In the genomic region with DNA sequence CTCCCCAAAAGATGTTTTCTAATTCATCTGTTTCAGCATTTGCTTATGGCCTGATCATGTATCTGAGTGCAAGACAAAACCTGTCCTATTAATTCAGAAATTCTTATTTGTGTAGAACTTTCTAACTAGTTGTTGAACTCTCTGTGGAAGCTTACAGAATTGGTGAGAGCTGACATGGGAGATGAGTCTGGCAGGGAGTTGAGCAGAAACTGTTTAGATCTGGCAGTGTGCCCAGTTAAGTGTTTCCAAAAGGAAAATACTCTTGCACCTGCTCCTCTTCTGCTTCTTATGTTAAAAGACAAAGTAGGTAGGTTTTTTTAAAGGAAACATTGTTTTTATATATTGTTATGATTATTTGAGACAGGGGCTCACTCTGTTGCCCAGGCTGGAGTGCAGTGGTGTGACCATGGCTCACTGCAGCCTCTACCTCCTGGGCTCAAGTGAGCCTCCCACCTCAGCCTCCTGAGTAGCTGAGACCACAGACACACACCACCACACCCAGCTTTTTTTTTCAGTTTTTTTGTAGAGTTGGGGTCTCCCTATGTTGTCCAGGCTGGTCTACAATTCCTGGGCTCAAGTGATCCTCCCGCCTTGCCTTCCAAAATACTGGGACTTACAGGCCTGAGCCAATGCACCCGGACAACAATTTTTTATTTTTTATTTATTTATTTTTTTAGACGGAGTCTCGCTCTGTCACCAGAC, we compare ENCODE assay signal across 14 cellular contexts. TPM values are rescaled to one million over a fixed set of nuclear protein-coding genes. Genes with fewer than 3 reads are reported as not detected.
DNase-seq lines count a peak whose midpoint lies in the region; ATAC-seq and TF ChIP-seq lines count a peak whose summit lies in the region.
"Had no signal": no experiment of that assay in that cellular context is flagged by ENCODE, and none has a peak within 500 bp of the region (broad histone marks: within the 10 kb centered on the region; RNA-seq: fewer than 3 reads in every experiment).

No MANE protein-coding gene starts in this region.

- CTCF ChIA-PET in activated CD8-positive, alpha-beta memory T cell treated with anti-CD3 and anti-CD28 coated beads, Interleukin-2, amount 10 ng/mL, durations not matched to agents 7 days and 5 days (lab: Charles Lee), result interaction anchor here (1.4 kb wide), 1 partner anchor 22 kb away, joined by 5 read pairs; no protein-coding TSS in a partner anchor

- TF ChIP-seq POLR2A in transverse colon (IDR thresholded peaks at IDR 0.05), result no peak

- peaks cover 8 to 27% (median 21%) of the 10 kb centered on the region in 4 donors for H3K4me1 ChIP-seq in transverse colon

- TF ChIP-seq EP300 in transverse colon (IDR thresholded peaks at IDR 0.05; ENCODE audit: low read depth), result no peak

- peaks cover 3% of the 10 kb centered on the region for H3K9me3 Mint-ChIP-seq in activated CD8-positive, alpha-beta memory T cell treated with anti-CD3 and anti-CD28 coated beads, Interleukin-2, amount 10 ng/mL, durations not matched to agents 7 days and 5 days (ENCODE audit: low read depth)
- H3K9me3 Mint-ChIP-seq in immature natural killer cell, result no peaks in the 10 kb centered on the region

- H3K27ac ChIP-seq in transverse colon, result peak overlapping the region; percentile 59 to 90 (median 78)

- H3K4me3 Mint-ChIP-seq in activated CD8-positive, alpha-beta memory T cell treated with anti-CD3 and anti-CD28 coated beads, Interleukin-2, amount 10 ng/mL, durations not matched to agents 7 days and 5 days, result no peak overlapping the region
- peak overlapping the region in 2 of 5 donors; percentile 5 to 10 for H3K4me3 Mint-ChIP-seq in immature natural killer cell

- WGBS in transverse colon (ENCODE audit: low coverage in 1 of 2), 2 donors, result 95 to 96% methylated on average over 4 of the region's 4 CpGs

- DNase-seq in activated CD8-positive, alpha-beta memory T cell treated with anti-CD3 and anti-CD28 coated beads, Interleukin-2, amount 10 ng/mL, durations not matched to agents 7 days and 5 days, result no peak
- DNase-seq in activated CD8-positive, alpha-beta memory T cell treated with anti-CD3 and anti-CD28 coated beads, Interleukin-2, amount 50 U/mL, for 4 hours, result no peak
- peak; percentile 56 for DNase-seq in OCI-M1 (lab: John Stamatoyannopoulos, UW)
- DNase-seq in immature natural killer cell, result no peak
- no peak for DNase-seq in transverse colon
- no peak for DNase-seq in mesenteric fat pad (ENCODE audit: low spot score)
- DNase-seq in activated gamma-delta T cell (lab: John Stamatoyannopoulos, UW), result no peak
- no peak for DNase-seq in central memory CD4-positive, alpha-beta T cell
- DNase-seq: activated gamma-delta T cell treated with Interleukin-2 at 50 U/mL for 16 hours, GDM1, NCI-H2029 treated with DMSO at 0.1 percent for 48 hours, spleen had no signal

- no peaks in the 10 kb centered on the region for H3K27me3 Mint-ChIP-seq in activated CD8-positive, alpha-beta memory T cell treated with anti-CD3 and anti-CD28 coated beads, Interleukin-2, amount 10 ng/mL, durations not matched to agents 7 days and 5 days
- H3K27me3 Mint-ChIP-seq in immature natural killer cell (ENCODE audit: low read depth in 3 of 3), result peaks cover 0 to 2% (median 1%) of the 10 kb centered on the region in 3 donors

- TF ChIP-seq CTCF in transverse colon (IDR thresholded peaks at IDR 0.05), result no peak

- H3K36me3 Mint-ChIP-seq in activated CD8-positive, alpha-beta memory T cell treated with anti-CD3 and anti-CD28 coated beads, Interleukin-2, amount 10 ng/mL, durations not matched to agents 7 days and 5 days, result peaks cover 33% of the 10 kb centered on the region
- peaks cover 0 to 9% (median 0%) of the 10 kb centered on the region in 3 donors for H3K36me3 Mint-ChIP-seq in immature natural killer cell

- H3K27ac Mint-ChIP-seq in activated CD8-positive, alpha-beta memory T cell treated with anti-CD3 and anti-CD28 coated beads, Interleukin-2, amount 10 ng/mL, durations not matched to agents 7 days and 5 days, result peak overlapping the region; percentile 99
- H3K27ac Mint-ChIP-seq in immature natural killer cell, result peak overlapping the region in 5 of 6 donors; percentile 5 to 69 (median 47)
- H3K27ac Mint-ChIP-seq: activated CD4-positive, alpha-beta T cell treated with anti-CD3 and anti-CD28 coated beads, Interleukin-2, amount 10 ng/mL, durations not matched to agents 24 days and 14 days had no signal

- no peak overlapping the region for H3K4me3 ChIP-seq in transverse colon

- no peaks in the 10 kb centered on the region for H3K36me3 ChIP-seq in transverse colon
- H3K36me3 ChIP-seq: spleen had no signal

- intact Hi-C loops in transverse colon (cut with DNase I; ENCODE audit: low total_unique reads), result loop anchor here (5.0 kb wide), 1 partner anchor 64 kb away; a partner anchor contains a TSS

- H3K4me1 Mint-ChIP-seq in activated CD8-positive, alpha-beta memory T cell treated with anti-CD3 and anti-CD28 coated beads, Interleukin-2, amount 10 ng/mL, durations not matched to agents 7 days and 5 days, result peaks cover 37% of the 10 kb centered on the region
- peaks cover 14 to 25% of the 10 kb centered on the region in 2 donors for H3K4me1 Mint-ChIP-seq in immature natural killer cell

- in situ Hi-C loops in transverse colon (cut with MboI; ENCODE audit: low pct_ligation_motif_present in 1 of 4, low pct_unique_long_range_greater_than_20kb in 1 of 4, low sequenced_read_pairs in 3 of 4), result no loop called here

- no peaks in the 10 kb centered on the region for H3K27me3 ChIP-seq in transverse colon
- H3K27me3 ChIP-seq: spleen had no signal

- ATAC-seq in activated CD8-positive, alpha-beta memory T cell treated with anti-CD3 and anti-CD28 coated beads, Interleukin-2, amount 10 ng/mL, durations not matched to agents 7 days and 5 days, result no peak

- no peaks in the 10 kb centered on the region for H3K9me3 ChIP-seq in transverse colon
- H3K9me3 ChIP-seq: spleen had no signal

RNA-seq across cellular contexts. Expression of a gene that starts 1.4 kb away (rescaled TPM):
- 100 to 1,000 TPM in 1 of 2 experiments, 10 to 100 TPM in 1; 45.8 to 107 TPM for total RNA-seq in activated CD8-positive, alpha-beta memory T cell treated with anti-CD3 and anti-CD28 coated beads, Interleukin-2, amount 10 ng/mL, durations not matched to agents 7 days and 5 days
- 1 to 10 TPM in 2 of 3 donors, under 1 TPM in 1; 0.43 to 6.0 (median 1.8) TPM for polyA plus RNA-seq in immature natural killer cell
- total RNA-seq in transverse colon (10 to 100 TPM in 2 of 4 donors, 1 to 10 TPM in 2; 1.1 to 18.5 (median 9.4) TPM), mesenteric fat pad (14.5 TPM)
- polyA plus RNA-seq: neural cell had no signal

RNA-seq across cellular contexts. Expression of a gene that starts 13.2 kb away (rescaled TPM):
- under 1 TPM in 1 of 2 experiments, not detected in 1; 0.29 TPM for total RNA-seq in activated CD8-positive, alpha-beta memory T cell treated with anti-CD3 and anti-CD28 coated beads, Interleukin-2, amount 10 ng/mL, durations not matched to agents 7 days and 5 days
- polyA plus RNA-seq in immature natural killer cell, result under 1 TPM in 1 of 3 donors, not detected in 2; 0.11 TPM
- total RNA-seq in transverse colon (not detected), mesenteric fat pad (not detected)
- total RNA-seq: activated CD4-positive, alpha-beta T cell treated with anti-CD3 and anti-CD28 coated beads, Interleukin-2, amount 10 ng/mL, durations not matched to agents 24 days and 14 days had no signal
- polyA plus RNA-seq: neural cell had no signal

RNA-seq across cellular contexts. Expression of a gene that starts 23.3 kb away (rescaled TPM):
- 10 to 100 TPM; 30.2 to 40.3 TPM for total RNA-seq in activated CD8-positive, alpha-beta memory T cell treated with anti-CD3 and anti-CD28 coated beads, Interleukin-2, amount 10 ng/mL, durations not matched to agents 7 days and 5 days
- 10 to 100 TPM in 2 of 3 donors, 1 to 10 TPM in 1; 9.2 to 10.4 (median 10.2) TPM for polyA plus RNA-seq in immature natural killer cell
- total RNA-seq in transverse colon, result 10 to 100 TPM in 3 of 4 donors, 1 to 10 TPM in 1; 1.5 to 12.5 (median 11.2) TPM
- total RNA-seq in mesenteric fat pad, result 18.3 TPM
